20 cellular contexts compared by ENCODE assay signal in the genomic region with DNA sequence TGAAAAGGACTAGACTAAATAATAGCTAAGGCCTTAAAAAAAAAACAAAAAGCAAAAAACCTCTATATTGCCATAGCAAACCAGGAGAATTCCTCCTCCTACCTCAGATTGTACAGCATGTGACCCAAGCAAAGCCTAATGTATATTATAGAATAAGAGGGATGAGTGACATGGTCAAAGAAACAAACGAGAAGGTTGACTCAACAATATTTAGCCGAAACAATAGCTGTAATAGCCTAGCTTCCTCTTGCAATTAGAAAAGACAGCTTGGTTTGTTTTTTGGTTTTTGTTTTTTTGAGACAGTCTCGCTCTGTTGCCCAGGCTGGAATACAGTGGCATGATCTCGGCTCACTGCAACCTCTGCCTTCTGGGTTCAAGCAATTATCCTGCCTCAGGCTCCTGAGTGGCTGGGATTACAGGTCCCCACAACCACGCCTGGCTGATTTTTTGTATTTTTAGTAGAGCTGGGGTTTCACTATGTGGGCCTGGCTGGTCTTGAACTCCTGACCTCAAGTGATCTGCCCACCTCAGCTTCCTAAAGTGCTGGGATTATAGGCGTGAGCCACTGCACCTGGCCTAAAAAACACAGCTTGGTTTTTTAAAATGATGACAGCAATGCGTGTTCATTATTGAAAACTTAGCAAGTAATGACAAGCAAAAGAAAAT.
"Had no signal": no experiment of that assay in that cellular context is flagged by ENCODE, and none has a peak within 500 bp of the region (broad histone marks: within the 10 kb centered on the region; RNA-seq: fewer than 3 reads in every experiment).

No MANE protein-coding gene starts in this region.

- H3K4me3 ChIP-seq: breast epithelium, neural progenitor cell, prostate gland, skin epidermis, suprapubic skin, vagina had no signal

- H3K9me3 ChIP-seq: breast epithelium, prostate gland, suprapubic skin, vagina had no signal

- H3K27ac Mint-ChIP-seq: neural progenitor cell; stimulated activated naive CD8-positive, alpha-beta T cell treated with anti-CD3 and anti-CD28 coated beads, Interleukin-15, Interleukin-2, amounts not matched to agents 100 ng/mL and 50 ng/mL, for 24 hours; T-helper 1 cell treated with Interleukin-12 subunit alpha and Interleukin-12 subunit beta and Interleukin-4 antibody, amounts not matched to agents 30 μg/mL and 1 μg/mL, for 36 hours had no signal

- H3K4me3 Mint-ChIP-seq: neural progenitor cell; stimulated activated naive CD8-positive, alpha-beta T cell treated with anti-CD3 and anti-CD28 coated beads, Interleukin-15, Interleukin-2, amounts not matched to agents 100 ng/mL and 50 ng/mL, for 24 hours; T-helper 1 cell treated with Interleukin-12 subunit alpha and Interleukin-12 subunit beta and Interleukin-4 antibody, amounts not matched to agents 30 μg/mL and 1 μg/mL, for 36 hours had no signal

- H3K4me2 ChIP-seq: neural progenitor cell had no signal

- DNase-seq: activated CD4-positive, alpha-beta T cell treated with anti-CD3 and anti-CD28 coated beads, Interleukin-2, amount 50 U/mL, for 1 hour; activated CD8-positive, alpha-beta memory T cell treated with anti-CD3 and anti-CD28 coated beads for 24 hours; activated CD8-positive, alpha-beta memory T cell treated with anti-CD3 and anti-CD28 coated beads, Interleukin-2, amount 50 U/mL, for 48 hours; activated effector memory CD4-positive, alpha-beta T cell treated with Interleukin-2 at 50 U/mL for 16 hours; activated naive CD4-positive, alpha-beta T cell treated with anti-CD3 and anti-CD28 coated beads, Interleukin-2, amount 50 U/mL, for 16 hours; activated T-cell treated with anti-CD3 and anti-CD28 coated beads, Interleukin-2, amount 50 U/mL, for 48 hours; erythroblast; kidney; mammary epithelial cell; right cardiac atrium had no signal

- H3K27ac ChIP-seq: breast epithelium, neural progenitor cell, prostate gland, skin epidermis, suprapubic skin, vagina had no signal

- H3K27me3 Mint-ChIP-seq: stimulated activated naive CD8-positive, alpha-beta T cell treated with anti-CD3 and anti-CD28 coated beads, Interleukin-15, Interleukin-2, amounts not matched to agents 100 ng/mL and 50 ng/mL, for 24 hours had no signal

- H3K9ac ChIP-seq: neural progenitor cell had no signal

- H2AFZ ChIP-seq: neural progenitor cell had no signal

- H3K27me3 ChIP-seq: breast epithelium, neural progenitor cell, suprapubic skin, vagina had no signal

- H3K4me1 ChIP-seq: breast epithelium, prostate gland had no signal

- H3K36me3 ChIP-seq: breast epithelium, neural progenitor cell, prostate gland, suprapubic skin, vagina had no signal

- ATAC-seq: activated CD4-positive, CD25-positive, alpha-beta regulatory T cell treated with anti-CD3 and anti-CD28 coated beads, Interleukin-2, amount 50 U/mL, for 24 hours; left lobe of liver; right cardiac atrium had no signal

- H3K9me3 Mint-ChIP-seq: stimulated activated naive CD8-positive, alpha-beta T cell treated with anti-CD3 and anti-CD28 coated beads, Interleukin-15, Interleukin-2, amounts not matched to agents 100 ng/mL and 50 ng/mL, for 24 hours; T-helper 1 cell treated with Interleukin-12 subunit alpha and Interleukin-12 subunit beta and Interleukin-4 antibody, amounts not matched to agents 30 μg/mL and 1 μg/mL, for 36 hours had no signal
